Comparison of ENCODE assay signal across 8 cellular contexts in the genomic region with DNA sequence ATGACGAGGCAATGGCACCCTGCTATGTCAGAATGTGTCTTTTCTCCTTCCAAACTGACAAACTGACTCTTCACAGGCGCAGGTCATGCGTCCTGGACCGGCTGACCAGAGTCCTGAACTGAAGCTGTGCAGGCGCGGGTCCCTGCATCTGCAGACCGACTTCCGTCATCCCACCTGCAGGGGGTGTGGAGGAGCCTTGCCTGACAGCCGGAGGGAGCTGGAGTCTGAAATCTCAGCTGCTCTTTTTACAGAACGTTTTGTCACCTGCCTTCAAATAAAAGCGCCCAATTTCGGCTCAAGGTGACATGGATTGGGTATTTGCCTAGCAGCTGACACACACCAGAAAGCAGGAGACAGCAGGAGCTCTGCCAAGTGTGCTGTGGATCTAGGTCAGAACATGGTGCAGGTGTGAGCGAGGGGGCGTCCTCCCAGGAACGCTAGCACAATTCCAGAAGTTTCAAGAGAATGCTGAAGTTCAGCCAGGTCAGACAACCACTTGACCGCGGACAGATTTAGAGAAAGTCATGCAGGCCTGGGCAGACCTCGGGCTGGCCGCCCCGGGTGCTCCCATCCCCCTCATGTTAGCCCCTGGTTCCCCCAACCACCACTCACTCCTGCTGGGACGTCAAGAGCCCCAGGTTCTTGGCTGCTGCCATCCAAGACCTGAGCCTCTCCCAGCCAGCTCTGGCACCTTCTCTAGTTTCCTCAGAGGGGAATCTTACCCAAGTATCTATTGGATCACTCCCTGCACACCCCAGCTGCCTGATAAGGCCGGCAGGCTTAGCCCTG. TPM values are rescaled to one million over a fixed set of nuclear protein-coding genes. Genes with fewer than 3 reads are reported as not detected.
DNase-seq lines count a peak whose midpoint lies in the region; ATAC-seq and TF ChIP-seq lines count a peak whose summit lies in the region.

No MANE protein-coding gene starts in this region.

- peak; percentile 5 for TF ChIP-seq CTCF in lung (IDR thresholded peaks at IDR 0.05; ENCODE audit: control extremely low read depth, extremely low read depth)

- no peaks in the 10 kb centered on the region for H3K27me3 Mint-ChIP-seq in CD4-positive, alpha-beta memory T cell

- DNase-seq in CD4-positive, alpha-beta memory T cell: no peak
- DNase-seq in NCI-H1092 (lab: John Stamatoyannopoulos, UW) (peak; percentile 12), cerebellar cortex (ENCODE audit: low spot score) (peak; percentile 83), lung (ENCODE audit: low spot score) (no peak), UCSD-AML1 (lab: John Stamatoyannopoulos, UW; ENCODE audit: unreplicated experiment) (no peak), NCI-H510A (lab: John Stamatoyannopoulos, UW) (no peak), OCI-M1 (lab: John Stamatoyannopoulos, UW) (no peak)

- 66 to 71% methylated on average over 22 of the region's 22 CpGs for WGBS in lung, 2 donors

- no peak overlapping the region for H3K4me3 ChIP-seq in CD4-positive, alpha-beta memory T cell (ENCODE audit: low read length in 2 of 2)
- H3K4me3 ChIP-seq in lung: no peak overlapping the region

- H3K36me3 Mint-ChIP-seq in CD4-positive, alpha-beta memory T cell: peaks cover 0 to 8% of the 10 kb centered on the region in 2 donors

- H3K4me1 ChIP-seq in CD4-positive, alpha-beta memory T cell (ENCODE audit: insufficient read depth, low read length): peaks cover 85% of the 10 kb centered on the region
- peaks cover 14 to 40% of the 10 kb centered on the region in 2 donors for H3K4me1 ChIP-seq in lung (ENCODE audit: control insufficient read depth in 2 of 2, insufficient read depth in 2 of 2, low read length in 2 of 2)

- H3K27me3 ChIP-seq in CD4-positive, alpha-beta memory T cell (ENCODE audit: insufficient read depth, low read length): no peaks in the 10 kb centered on the region
- H3K27me3 ChIP-seq in lung (ENCODE audit: control insufficient read depth, insufficient read depth): no peaks in the 10 kb centered on the region

- no peaks in the 10 kb centered on the region for H3K36me3 ChIP-seq in CD4-positive, alpha-beta memory T cell (ENCODE audit: insufficient read depth, low read length)
- no peaks in the 10 kb centered on the region for H3K36me3 ChIP-seq in lung (ENCODE audit: control insufficient read depth in 2 of 2, insufficient read depth in 2 of 2, low read length in 2 of 2)

- ATAC-seq in lung (ENCODE audit: insufficient read depth, low FRiP score) (no peak), HG03378 (IDR thresholded peaks at IDR 0.05; ENCODE audit: unreplicated experiment) (no peak)

- no peaks in the 10 kb centered on the region for H3K9me3 Mint-ChIP-seq in CD4-positive, alpha-beta memory T cell

- peak overlapping the region in 2 of 8 donors; percentile 27 to 57 for H3K4me3 Mint-ChIP-seq in CD4-positive, alpha-beta memory T cell

- CTCF ChIA-PET in CD4-positive, alpha-beta memory T cell (lab: Charles Lee; ENCODE audit: partially characterized antibody): interaction anchor here (1.0 to 14.1 kb wide), 4 partner anchors 9 to 358 kb away, joined by 3 to 131 read pairs (median 4); partner anchors contain the start of gene ELL

- H3K27ac ChIP-seq in CD4-positive, alpha-beta memory T cell (ENCODE audit: low read depth, low read length): no peak overlapping the region
- H3K27ac ChIP-seq in lung (ENCODE audit: low read depth in 1 of 2, low read length in 1 of 2): peak overlapping the region in 1 of 2 donors; percentile 6

- peaks cover 33 to 92% (median 68%) of the 10 kb centered on the region in 4 donors for H3K4me1 Mint-ChIP-seq in CD4-positive, alpha-beta memory T cell

- peak overlapping the region in 4 of 7 donors; percentile 9 to 62 (median 42) for H3K27ac Mint-ChIP-seq in CD4-positive, alpha-beta memory T cell

- intact Hi-C loops in CD4-positive, alpha-beta memory T cell (cut with micrococcal nuclease): no loop called here

- no peaks in the 10 kb centered on the region for H3K9me3 ChIP-seq in CD4-positive, alpha-beta memory T cell (ENCODE audit: control insufficient read depth in 1 of 2, low read length in 2 of 2)
- H3K9me3 ChIP-seq in lung (ENCODE audit: control insufficient read depth in 2 of 2, insufficient read depth in 1 of 2, low read length in 1 of 2): no peaks in the 10 kb centered on the region

- POLR2A ChIA-PET in CD4-positive, alpha-beta memory T cell (lab: Charles Lee; ENCODE audit: partially characterized antibody): interaction anchor here (0.6 to 1.7 kb wide), 5 partner anchors 13 to 100 kb away, joined by 3 to 5 read pairs (median 3); no protein-coding TSS in a partner anchor

RNA-seq across cellular contexts. Expression of gene ELL, which starts 32.8 kb away (rescaled TPM):
- total RNA-seq in CD4-positive, alpha-beta memory T cell: 10 to 100 TPM; 34.9 to 35.9 TPM
- polyA plus RNA-seq in CD4-positive, alpha-beta memory T cell: 10 to 100 TPM in 1 of 2 donors, 1 to 10 TPM in 1; 6.5 to 16.7 TPM
- total RNA-seq in lung: 10 to 100 TPM; 17.5 to 23.8 TPM
- 10 to 100 TPM in 1 of 2 donors, 1 to 10 TPM in 1; 9.3 to 26.8 TPM for polyA plus RNA-seq in lung

RNA-seq across cellular contexts. Expression of gene ISYNA1, which starts 51.1 kb away (rescaled TPM):
- total RNA-seq in CD4-positive, alpha-beta memory T cell: 10 to 100 TPM; 37.1 to 43.2 TPM
- 10 to 100 TPM; 27.5 to 36.3 TPM for polyA plus RNA-seq in CD4-positive, alpha-beta memory T cell
- 10 to 100 TPM; 24.9 to 56.7 TPM for total RNA-seq in lung
- polyA plus RNA-seq in lung: 10 to 100 TPM; 14.7 to 25.1 TPM

RNA-seq across cellular contexts. Expression of gene FKBP8, which starts 54.3 kb away (rescaled TPM):
- 100 to 1,000 TPM; 231 to 249 TPM for total RNA-seq in CD4-positive, alpha-beta memory T cell
- polyA plus RNA-seq in CD4-positive, alpha-beta memory T cell: 100 to 1,000 TPM in 1 of 2 donors, 10 to 100 TPM in 1; 82.4 to 130 TPM
- 100 to 1,000 TPM; 168 to 225 TPM for total RNA-seq in lung
- polyA plus RNA-seq in lung: 100 to 1,000 TPM; 235 to 357 TPM

Comparison
In these comparisons a context has a peak if more than half of its experiments do, and no peak if none do; other contexts are left out.
1. DNase-seq: peak in NCI-H1092 (single experiment) and cerebellar cortex (single experiment); none in CD4-positive, alpha-beta memory T cell (0 of 5), lung (single experiment), UCSD-AML1 (single experiment), NCI-H510A (single experiment) and OCI-M1 (single experiment).